8 cellular contexts compared by ENCODE assay signal in the genomic region with DNA sequence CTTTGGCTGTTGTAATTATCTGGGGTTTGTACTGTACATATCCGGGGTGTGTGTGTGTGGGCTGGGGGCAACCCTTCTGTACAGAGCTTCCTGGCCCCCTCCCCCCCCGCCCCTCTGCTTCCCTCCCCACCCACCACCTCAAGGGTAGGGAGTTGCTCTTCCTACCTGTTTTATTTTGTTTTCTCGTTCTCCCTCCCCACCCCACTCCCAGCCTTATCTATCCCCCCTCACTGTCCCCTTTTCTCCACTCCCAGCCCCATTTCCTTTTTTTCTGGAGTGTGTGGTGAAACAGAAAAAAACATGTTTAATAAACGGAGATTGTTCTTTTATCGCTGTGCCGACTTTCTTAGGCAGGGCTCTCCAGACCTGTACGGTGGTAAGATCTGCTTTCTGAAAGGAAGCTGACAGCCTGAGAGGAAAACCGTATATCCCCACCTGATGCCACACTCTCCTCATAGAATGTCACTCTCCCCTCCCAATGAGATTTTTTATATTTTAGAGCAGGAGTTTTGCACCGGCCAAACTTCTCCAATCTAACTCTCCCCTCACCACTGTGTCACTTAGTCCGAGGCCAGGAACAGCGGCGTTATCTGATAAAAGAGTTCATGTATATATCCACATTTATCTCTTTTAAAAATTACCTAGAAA. TPM values are rescaled to one million over a fixed set of nuclear protein-coding genes. Genes with fewer than 3 reads are reported as not detected.
A peak's percentile ranks its signal among the peaks of the same experiment; 100 is the strongest.
DNase-seq lines count a peak whose midpoint lies in the region; ATAC-seq and TF ChIP-seq lines count a peak whose summit lies in the region.

No MANE protein-coding gene starts in this region.

- peaks cover 11% of the 10 kb centered on the region for H3K4me1 Mint-ChIP-seq in endodermal cell

- H3K4me2 ChIP-seq in osteoblast (ENCODE audit: insufficient read depth, low read length) = peak overlapping the region; percentile 97

- WGBS in endodermal cell (ENCODE audit: insufficient coverage in 1 of 2, insufficient read length in 1 of 2), 2 experiments = 38 to 58% methylated on average over 3 to 10 of the region's 12 CpGs

- H3K4me1 ChIP-seq in ES-I3 (ENCODE audit: insufficient read depth, low read length) (no peaks in the 10 kb centered on the region; the same call in 1 of the 2 replicates), NT2/D1 (ENCODE audit: insufficient read depth, insufficient read length) (no peaks in the 10 kb centered on the region), endodermal cell (ENCODE audit: control insufficient read depth, insufficient read depth, low read length) (no peaks in the 10 kb centered on the region), osteoblast (ENCODE audit: insufficient read depth, low read length) (peaks cover 13% of the 10 kb centered on the region)

- peak overlapping the region; percentile 92 for H3K4me3 Mint-ChIP-seq in endodermal cell

- H3K4me3 ChIP-seq in NT2/D1 (ENCODE audit: insufficient read length, low read depth) (peak overlapping the region; percentile 71), endodermal cell (ENCODE audit: low read length) (peak overlapping the region; percentile 97), osteoblast (ENCODE audit: insufficient read depth, low read length) (peak overlapping the region; percentile 98)

- H3K9me3 ChIP-seq in ES-I3 (ENCODE audit: control insufficient read depth, insufficient read depth, low read length) (no peaks in the 10 kb centered on the region), NT2/D1 (ENCODE audit: insufficient read depth, low read length) (no peaks in the 10 kb centered on the region), endodermal cell (ENCODE audit: control insufficient read depth, low read length) (no peaks in the 10 kb centered on the region), osteoblast (ENCODE audit: low read depth, low read length) (no peaks in the 10 kb centered on the region)

- H3K27ac ChIP-seq in endodermal cell (ENCODE audit: low read depth, low read length) = no peak overlapping the region
- peak overlapping the region; percentile 80 for H3K27ac ChIP-seq in osteoblast (ENCODE audit: low read depth, low read length)

- H3K36me3 Mint-ChIP-seq in endodermal cell (ENCODE audit: low read depth) = peaks cover 35% of the 10 kb centered on the region

- DNase-seq in NT2/D1 (ENCODE audit: low read depth, low spot score) (no peak), endodermal cell (no peak), osteoblast (ENCODE audit: insufficient read length, low spot score, missing footprints) (peak; percentile 94), dermis blood vessel endothelial cell (no peak), putamen (ENCODE audit: low spot score) (no peak)
- DNase-seq in stimulated activated CD4-positive, alpha-beta T cell treated with anti-CD3 and anti-CD28 coated beads, Interleukin-1b, Interleukin-23, amount 100 ng/mL, for 48 hours = no peak

- H2AFZ ChIP-seq in osteoblast (ENCODE audit: low read length) = no peak overlapping the region

- H3K36me3 ChIP-seq in ES-I3 (ENCODE audit: insufficient read depth, low read length) (peaks cover 15% of the 10 kb centered on the region), NT2/D1 (ENCODE audit: insufficient read depth, insufficient read length, low read length) (peaks cover 55% of the 10 kb centered on the region), endodermal cell (ENCODE audit: control insufficient read depth, insufficient read depth, low read length) (peaks cover 37% of the 10 kb centered on the region), osteoblast (ENCODE audit: insufficient read depth, low read length) (peaks cover 20% of the 10 kb centered on the region)

- H3K9me3 Mint-ChIP-seq in endodermal cell = no peaks in the 10 kb centered on the region

- H3K27me3 Mint-ChIP-seq in endodermal cell (ENCODE audit: insufficient read depth) = no peaks in the 10 kb centered on the region

- no peaks in the 10 kb centered on the region for H4K20me1 ChIP-seq in osteoblast (ENCODE audit: insufficient read depth, low read length)

- TF ChIP-seq CTCF in endodermal cell (conservative IDR thresholded peaks at IDR 0.05) (no peak), osteoblast (IDR thresholded peaks at IDR 0.05; ENCODE audit: extremely low read depth, low read depth, low read length) (no peak)

- peak overlapping the region; percentile 20 for H3K27ac Mint-ChIP-seq in endodermal cell

- H3K79me2 ChIP-seq in osteoblast (ENCODE audit: insufficient read depth, low read length) = peaks cover 32% of the 10 kb centered on the region

- ATAC-seq in GM21576 (IDR thresholded peaks at IDR 0.05; ENCODE audit: unreplicated experiment) = no peak

- no peaks in the 10 kb centered on the region for H3K27me3 ChIP-seq in NT2/D1 (ENCODE audit: insufficient read depth, insufficient read length)
- H3K27me3 ChIP-seq in endodermal cell (ENCODE audit: control insufficient read depth, insufficient read depth, low read length, poor library complexity, severe bottlenecking) = no peaks in the 10 kb centered on the region
- no peaks in the 10 kb centered on the region for H3K27me3 ChIP-seq in osteoblast (ENCODE audit: insufficient read depth, low read length)

- peak overlapping the region; percentile 81; the same call in 1 of the 2 replicates for H3K9ac ChIP-seq in ES-I3 (ENCODE audit: low read depth, low read length)
- H3K9ac ChIP-seq in NT2/D1 (ENCODE audit: insufficient read length, low read depth) = peak overlapping the region; percentile 79
- peak overlapping the region; percentile 50 for H3K9ac ChIP-seq in endodermal cell (ENCODE audit: extremely low read depth, low read length, poor library complexity, severe bottlenecking)

RNA-seq across cellular contexts. Expression of a gene that starts 0.9 kb away (rescaled TPM):
- total RNA-seq in endodermal cell = 10 to 100 TPM; 18.0 to 20.6 TPM
- polyA plus RNA-seq in endodermal cell (2013, experiment 1 of 2) = 14.1 TPM
- polyA plus RNA-seq in endodermal cell (2013, experiment 2 of 2) = 12.5 TPM
- total RNA-seq in osteoblast = 4.1 and 4.7 TPM in 2 replicates
- total RNA-seq in dermis blood vessel endothelial cell = 5.5 and 6.3 TPM in 2 replicates

RNA-seq across cellular contexts. Expression of a gene that starts 33.6 kb away (rescaled TPM):
- total RNA-seq in endodermal cell (10 to 100 TPM; 90.2 to 94.2 TPM), osteoblast (6.9 and 8.8 TPM in 2 replicates), dermis blood vessel endothelial cell (2.4 and 2.5 TPM in 2 replicates)
- polyA plus RNA-seq in endodermal cell (2013, experiment 1 of 2) = 63.4 TPM
- 54.7 TPM for polyA plus RNA-seq in endodermal cell (2013, experiment 2 of 2)

RNA-seq across cellular contexts. Expression of a gene that starts 35.6 kb away (rescaled TPM):
- total RNA-seq in endodermal cell = 100 to 1,000 TPM; 198 to 219 TPM
- 232 TPM for polyA plus RNA-seq in endodermal cell (2013, experiment 1 of 2)
- 195 TPM for polyA plus RNA-seq in endodermal cell (2013, experiment 2 of 2)
- total RNA-seq in osteoblast = 89.3 and 122 TPM in 2 replicates
- total RNA-seq in dermis blood vessel endothelial cell = 61.3 and 61.7 TPM in 2 replicates

RNA-seq across cellular contexts. Expression of a gene that starts 42.7 kb away (rescaled TPM):
- 10 to 100 TPM; 71.4 to 75.7 TPM for total RNA-seq in endodermal cell
- 71.2 TPM for polyA plus RNA-seq in endodermal cell (2013, experiment 1 of 2)
- 61.2 TPM for polyA plus RNA-seq in endodermal cell (2013, experiment 2 of 2)
- total RNA-seq in osteoblast = 25.9 and 30.8 TPM in 2 replicates
- total RNA-seq in dermis blood vessel endothelial cell = 14.4 and 16.5 TPM in 2 replicates
